11 cellular contexts compared by ENCODE assay signal in the genomic region with DNA sequence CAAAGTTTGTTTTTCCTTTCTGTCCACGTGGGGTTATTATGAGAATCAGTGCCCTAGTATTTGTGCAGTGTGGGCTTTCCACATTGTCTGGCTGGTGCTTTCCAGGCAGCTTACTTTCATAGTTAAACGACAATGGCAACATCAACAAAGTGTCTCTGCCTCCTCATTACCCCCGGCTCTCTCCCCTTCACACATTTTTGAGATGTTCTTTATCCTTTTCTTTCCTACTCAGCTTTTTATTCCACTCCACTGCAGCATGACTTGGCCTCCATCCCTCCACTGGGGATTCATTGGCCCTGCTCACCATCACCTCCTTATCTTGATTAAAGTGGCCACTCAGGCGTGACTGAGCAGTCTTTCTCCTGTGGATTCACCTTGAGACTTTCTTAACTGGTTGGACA. TPM values are rescaled to one million over a fixed set of nuclear protein-coding genes. Genes with fewer than 3 reads are reported as not detected.
DNase-seq lines count a peak whose midpoint lies in the region; ATAC-seq and TF ChIP-seq lines count a peak whose summit lies in the region.
"Had no signal": no experiment of that assay in that cellular context is flagged by ENCODE, and none has a peak within 500 bp of the region (broad histone marks: within the 10 kb centered on the region; RNA-seq: fewer than 3 reads in every experiment).

No MANE protein-coding gene starts in this region.

- H3K36me3 ChIP-seq in ascending aorta: no peaks in the 10 kb centered on the region
- H3K36me3 ChIP-seq in spleen: no peaks in the 10 kb centered on the region
- H3K36me3 ChIP-seq: ovary had no signal

- CTCF ChIA-PET in GM10248 (lab: Yijun Ruan, JAX): interaction anchor here (1.5 kb wide), 1 partner anchor 15 kb away, joined by 3 read pairs; no protein-coding TSS in a partner anchor

- H3K9me3 ChIP-seq in ascending aorta (no peaks in the 10 kb centered on the region), spleen (no peaks in the 10 kb centered on the region)
- H3K9me3 ChIP-seq: ovary had no signal

- TF ChIP-seq POLR2A in spleen (IDR thresholded peaks at IDR 0.05): no peak

- POLR2A ChIA-PET in GM10248 (lab: Yijun Ruan, JAX): no interaction called here

- H3K4me1 ChIP-seq in ascending aorta (peaks cover 10 to 48% of the 10 kb centered on the region in 2 donors), spleen (peaks cover 24 to 81% (median 55%) of the 10 kb centered on the region in 6 donors)

- DNase-seq in GM10248 (ENCODE audit: extremely low spot score) (peak; percentile 10), ascending aorta (ENCODE audit: low spot score in 2 of 2) (no peak), iris pigment epithelial cell (ENCODE audit: low read depth) (peak; percentile 24), spleen (no peak), DMS114 treated with DMSO at 0.1 percent for 48 hours (lab: John Stamatoyannopoulos, UW; ENCODE audit: unreplicated experiment) (no peak)
- DNase-seq in activated effector memory CD4-positive, alpha-beta T cell treated with Interleukin-2 at 50 U/mL for 16 hours: no peak
- DNase-seq: ovary; stimulated activated naive CD4-positive, alpha-beta T cell had no signal

- peak overlapping the region; percentile 79 to 80 for H3K27ac ChIP-seq in ascending aorta
- H3K27ac ChIP-seq in spleen: peak overlapping the region in 7 of 8 donors; percentile 37 to 62 (median 52)

- ATAC-seq in HG03280 (IDR thresholded peaks at IDR 0.05; ENCODE audit: unreplicated experiment) (no peak), GM19395 (IDR thresholded peaks at IDR 0.05; ENCODE audit: unreplicated experiment) (no peak)

- no peaks in the 10 kb centered on the region for H3K27me3 ChIP-seq in ascending aorta
- H3K27me3 ChIP-seq in spleen (replicated peaks in 1 of 7): no peaks in the 10 kb centered on the region
- H3K27me3 ChIP-seq: ovary had no signal

- H3K4me3 ChIP-seq in ascending aorta (peak overlapping the region; percentile 10), spleen (no peak overlapping the region)
- H3K4me3 ChIP-seq: ovary had no signal

- TF ChIP-seq CTCF in GM10248 (IDR thresholded peaks at IDR 0.05; ENCODE audit: control extremely low read depth, extremely low read depth, low read depth, missing control alignments): no peak
- TF ChIP-seq CTCF in ascending aorta (IDR thresholded peaks at IDR 0.05): no peak
- no peak for TF ChIP-seq CTCF in spleen (IDR thresholded peaks at IDR 0.05 in 8 of 11, conservative IDR thresholded peaks at IDR 0.05 in 3 of 11)

- intact Hi-C loops in ascending aorta (cut with DNase I) (no loop called here), spleen (cut with DNase I; ENCODE audit: low total_unique reads) (no loop called here)

- 42 to 64% (median 52%) methylated on average over 4 of the region's 4 CpGs for WGBS in spleen, 5 donors

RNA-seq across cellular contexts. Expression of a gene that starts 19.1 kb away (rescaled TPM):
- total RNA-seq in ascending aorta (66.9 TPM), spleen (10 to 100 TPM; 37.6 to 65.4 (median 53.9) TPM)
- polyA plus RNA-seq in spleen: 10 to 100 TPM in 1 of 3 donors, 1 to 10 TPM in 2; 5.0 to 14.1 (median 6.0) TPM

RNA-seq across cellular contexts. Expression of a gene that starts 44.9 kb away (rescaled TPM):
- total RNA-seq in ascending aorta (238 TPM), spleen (10 to 100 TPM in 6 of 7 donors, 1 to 10 TPM in 1; 9.5 to 47.2 (median 28.9) TPM)
- 10 to 100 TPM; 24.5 to 36.4 (median 32.6) TPM for polyA plus RNA-seq in spleen
- polyA plus RNA-seq: IgD-negative memory B cell had no signal

Comparison
In these comparisons a context has a peak if more than half of its experiments do, and no peak if none do; other contexts are left out.
1. DNase-seq: peak in GM10248 (single experiment) and iris pigment epithelial cell (single experiment); none in ascending aorta (0 of 2), spleen (single experiment), DMS114 treated with DMSO at 0.1 percent for 48 hours (single experiment) and activated effector memory CD4-positive, alpha-beta T cell treated with Interleukin-2 at 50 U/mL for 16 hours (single experiment).
2. H3K4me3 ChIP-seq: peak in ascending aorta (2 of 2); none in spleen (0 of 8).